14 cellular contexts compared by ENCODE assay signal in genomic region chr5:132261881-132262845, GRCh38. TPM values are rescaled to one million over a fixed set of nuclear protein-coding genes. Genes with fewer than 3 reads are reported as not detected.
A peak's percentile ranks its signal among the peaks of the same experiment; 100 is the strongest.
DNase-seq lines count a peak whose midpoint lies in the region; ATAC-seq and TF ChIP-seq lines count a peak whose summit lies in the region.
"Had no signal": no experiment of that assay in that cellular context is flagged by ENCODE, and none has a peak within 500 bp of the region (broad histone marks: within the 10 kb centered on the region; RNA-seq: fewer than 3 reads in every experiment).

No MANE protein-coding gene starts in this region.

- H3K9me3 ChIP-seq in AG04450 (ENCODE audit: control insufficient read depth, insufficient read depth, low read length) (no peaks in the 10 kb centered on the region; the same call in 1 of the 2 replicates), Peyer's patch (no peaks in the 10 kb centered on the region)

- H3K27ac Mint-ChIP-seq in activated T-cell treated with anti-CD3 and anti-CD28 coated beads, Interleukin-2, amount 50 U/mL, for 24 hours: no peak overlapping the region
- H3K27ac Mint-ChIP-seq: activated T-cell treated with anti-CD3 and anti-CD28 coated beads, Interleukin-2, amount 50 U/mL, for 72 hours; naive thymus-derived CD4-positive, alpha-beta T cell had no signal

- H3K27me3 ChIP-seq in AG04450 (ENCODE audit: control insufficient read depth, insufficient read depth, low read length) (no peaks in the 10 kb centered on the region), Peyer's patch (no peaks in the 10 kb centered on the region)
- H3K27me3 ChIP-seq: brain microvascular endothelial cell had no signal

- TF ChIP-seq POLR2A in Peyer's patch (IDR thresholded peaks at IDR 0.05): no peak

- no peak for ATAC-seq in HG03342 (IDR thresholded peaks at IDR 0.05; ENCODE audit: unreplicated experiment)
- ATAC-seq: activated T-cell treated with anti-CD3 and anti-CD28 coated beads, Interleukin-2, amount 50 U/mL, for 72 hours; left colon; naive thymus-derived CD4-positive, alpha-beta T cell had no signal

- DNase-seq in AG04450 (ENCODE audit: low read depth, low spot score) (no peak), Peyer's patch (peak in 2 of 3 donors; percentile 10 to 38), coronary artery (ENCODE audit: low spot score) (peak; percentile 69), retina (peak; percentile 1), GM13977 (ENCODE audit: low spot score) (no peak), NCI-H1694 treated with DMSO at 0.1 percent for 48 hours (lab: John Stamatoyannopoulos, UW) (no peak)
- DNase-seq in activated T-cell treated with anti-CD3 and anti-CD28 coated beads, Interleukin-2, amount 50 U/mL, for 24 hours: no peak
- DNase-seq: activated CD4-positive, alpha-beta T cell treated with anti-CD3 and anti-CD28 coated beads for 1 hour; activated T-cell treated with anti-CD3 and anti-CD28 coated beads, Interleukin-2, amount 50 U/mL, for 72 hours; brain microvascular endothelial cell; left colon; NCI-H2171 treated with DMSO at 0.1 percent for 48 hours had no signal

- no peaks in the 10 kb centered on the region for H3K9me3 Mint-ChIP-seq in activated T-cell treated with anti-CD3 and anti-CD28 coated beads, Interleukin-2, amount 50 U/mL, for 24 hours
- H3K9me3 Mint-ChIP-seq: activated T-cell treated with anti-CD3 and anti-CD28 coated beads, Interleukin-2, amount 50 U/mL, for 72 hours had no signal

- peaks cover 0 to 82% (median 5%) of the 10 kb centered on the region in 4 donors for H3K4me1 ChIP-seq in Peyer's patch

- POLR2A ChIA-PET in AG04450 (lab: Yijun Ruan, JAX): interaction anchor here (3.0 kb wide), 1 partner anchor 32 kb away, joined by 16 read pairs; the partner anchor contains the start of gene SLC22A4

- H3K4me3 Mint-ChIP-seq in activated T-cell treated with anti-CD3 and anti-CD28 coated beads, Interleukin-2, amount 50 U/mL, for 24 hours: no peak overlapping the region
- H3K4me3 Mint-ChIP-seq: naive thymus-derived CD4-positive, alpha-beta T cell had no signal

- H3K36me3 Mint-ChIP-seq in activated T-cell treated with anti-CD3 and anti-CD28 coated beads, Interleukin-2, amount 50 U/mL, for 24 hours (ENCODE audit: low read depth): no peaks in the 10 kb centered on the region
- H3K36me3 Mint-ChIP-seq: naive thymus-derived CD4-positive, alpha-beta T cell had no signal

- peaks cover 9% of the 10 kb centered on the region for H3K27me3 Mint-ChIP-seq in activated T-cell treated with anti-CD3 and anti-CD28 coated beads, Interleukin-2, amount 50 U/mL, for 24 hours

- no peak overlapping the region for H3K4me3 ChIP-seq in AG04450 (ENCODE audit: low read depth, low read length)
- no peak overlapping the region for H3K4me3 ChIP-seq in Peyer's patch
- no peak overlapping the region for H3K4me3 ChIP-seq in coronary artery

- H3K27ac ChIP-seq in AG04450 (ENCODE audit: low read depth, low read length) (peak overlapping the region; percentile 3), Peyer's patch (peak overlapping the region in 3 of 4 donors; percentile 15 to 97 (median 31)), coronary artery (peak overlapping the region in 1 of 2 donors; percentile 94)
- H3K27ac ChIP-seq: brain microvascular endothelial cell had no signal

- CTCF ChIA-PET in AG04450 (lab: Charles Lee): interaction anchor here (9.7 kb wide), 1 partner anchor 24 kb away, joined by 55 read pairs; no protein-coding TSS in a partner anchor

- in situ Hi-C loops in GM13977 (cut with MboI; ENCODE audit: low pct_unique_long_range_greater_than_20kb, low sequenced_read_pairs, unreplicated experiment): no loop called here

- peaks cover 0 to 4% (median 0%) of the 10 kb centered on the region in 3 donors for H3K36me3 ChIP-seq in Peyer's patch

- TF ChIP-seq CTCF in AG04450 (IDR thresholded peaks at IDR 0.05; ENCODE audit: low read depth, low read length) (no peak), Peyer's patch (IDR thresholded peaks at IDR 0.05) (no peak), coronary artery (IDR thresholded peaks at IDR 0.05) (no peak), GM13977 (IDR thresholded peaks at IDR 0.05; ENCODE audit: extremely low read depth, insufficient read depth, missing control alignments) (no peak)

- H3K4me1 Mint-ChIP-seq in activated T-cell treated with anti-CD3 and anti-CD28 coated beads, Interleukin-2, amount 50 U/mL, for 24 hours (ENCODE audit: low read depth): peaks cover 56% of the 10 kb centered on the region

RNA-seq across cellular contexts. Expression of gene PDLIM4, which starts 4.7 kb away (rescaled TPM):
- 43.4 and 64.2 TPM in 2 replicates for polyA plus RNA-seq in AG04450 (2011; rRNA removed)
- polyA minus RNA-seq in AG04450 (2011; rRNA and poly(A)+ RNA removed): 52.0 and 86.8 TPM in 2 replicates
- total RNA-seq in Peyer's patch: 10 to 100 TPM in 3 of 4 donors, 1 to 10 TPM in 1; 4.6 to 27.2 (median 18.5) TPM
- polyA plus RNA-seq: naive thymus-derived CD4-positive, alpha-beta T cell had no signal

RNA-seq across cellular contexts. Expression of gene SLC22A4, which starts 32.0 kb away (rescaled TPM):
- polyA plus RNA-seq in AG04450 (2011; rRNA removed): 3.0 and 3.1 TPM in 2 replicates
- polyA minus RNA-seq in AG04450 (2011; rRNA and poly(A)+ RNA removed): 2.4 and 2.5 TPM in 2 replicates
- total RNA-seq in Peyer's patch: 10 to 100 TPM in 3 of 4 donors, not detected in 1; 25.5 to 56.6 (median 37.3) TPM
- polyA plus RNA-seq: naive thymus-derived CD4-positive, alpha-beta T cell had no signal

RNA-seq across cellular contexts. Expression of gene P4HA2, which starts 34.5 kb away (rescaled TPM):
- 178 and 186 TPM in 2 replicates for polyA plus RNA-seq in AG04450 (2011; rRNA removed)
- polyA minus RNA-seq in AG04450 (2011; rRNA and poly(A)+ RNA removed): 114 and 128 TPM in 2 replicates
- 10 to 100 TPM; 21.5 to 81.4 (median 51.2) TPM for total RNA-seq in Peyer's patch
- polyA plus RNA-seq: naive thymus-derived CD4-positive, alpha-beta T cell had no signal

Comparison
In these comparisons a context has a peak if more than half of its experiments do, and no peak if none do; other contexts are left out.
1. DNase-seq: peak in Peyer's patch (2 of 3), coronary artery (single experiment) and retina (single experiment); none in AG04450 (single experiment), activated T-cell treated with anti-CD3 and anti-CD28 coated beads, Interleukin-2, amount 50 U/mL, for 24 hours (single experiment), GM13977 (single experiment) and NCI-H1694 treated with DMSO at 0.1 percent for 48 hours (single experiment).